In the genomic region with DNA sequence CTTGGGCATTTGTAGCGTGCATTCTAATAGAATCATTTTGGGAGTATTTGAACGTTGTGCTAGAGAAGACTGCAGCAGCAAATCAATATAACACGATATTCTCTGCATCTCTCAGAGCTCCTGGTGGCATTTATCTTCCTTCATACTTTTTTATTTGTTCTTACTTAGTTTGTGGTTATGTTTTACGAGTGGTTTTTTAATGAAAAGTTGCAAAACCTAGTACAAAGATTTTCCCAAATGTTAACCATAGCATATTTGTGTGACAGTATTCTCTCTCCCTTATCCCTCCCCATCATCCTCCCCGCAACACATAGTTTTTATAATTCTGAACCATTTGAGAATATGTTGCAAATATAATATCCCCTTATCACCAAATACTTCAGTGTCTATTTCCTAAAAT, we compare ENCODE assay signal across 1 cellular context.
TF ChIP-seq lines count a peak whose summit lies in the region.

No MANE protein-coding gene starts in this region.

TF ChIP-seq in GM23338, 12 proteins besides CTCF, POLR2A, EP300 and RAD21 (continued from another document):
- TF ChIP-seq ZNF462 (CRISPR knock-in tag; IDR thresholded peaks at IDR 0.05) (no peak), EZH2phosphoT487 (IDR thresholded peaks at IDR 0.05; ENCODE audit: unreplicated experiment) (no peak)
- TF ChIP-seq, protein P1, sequence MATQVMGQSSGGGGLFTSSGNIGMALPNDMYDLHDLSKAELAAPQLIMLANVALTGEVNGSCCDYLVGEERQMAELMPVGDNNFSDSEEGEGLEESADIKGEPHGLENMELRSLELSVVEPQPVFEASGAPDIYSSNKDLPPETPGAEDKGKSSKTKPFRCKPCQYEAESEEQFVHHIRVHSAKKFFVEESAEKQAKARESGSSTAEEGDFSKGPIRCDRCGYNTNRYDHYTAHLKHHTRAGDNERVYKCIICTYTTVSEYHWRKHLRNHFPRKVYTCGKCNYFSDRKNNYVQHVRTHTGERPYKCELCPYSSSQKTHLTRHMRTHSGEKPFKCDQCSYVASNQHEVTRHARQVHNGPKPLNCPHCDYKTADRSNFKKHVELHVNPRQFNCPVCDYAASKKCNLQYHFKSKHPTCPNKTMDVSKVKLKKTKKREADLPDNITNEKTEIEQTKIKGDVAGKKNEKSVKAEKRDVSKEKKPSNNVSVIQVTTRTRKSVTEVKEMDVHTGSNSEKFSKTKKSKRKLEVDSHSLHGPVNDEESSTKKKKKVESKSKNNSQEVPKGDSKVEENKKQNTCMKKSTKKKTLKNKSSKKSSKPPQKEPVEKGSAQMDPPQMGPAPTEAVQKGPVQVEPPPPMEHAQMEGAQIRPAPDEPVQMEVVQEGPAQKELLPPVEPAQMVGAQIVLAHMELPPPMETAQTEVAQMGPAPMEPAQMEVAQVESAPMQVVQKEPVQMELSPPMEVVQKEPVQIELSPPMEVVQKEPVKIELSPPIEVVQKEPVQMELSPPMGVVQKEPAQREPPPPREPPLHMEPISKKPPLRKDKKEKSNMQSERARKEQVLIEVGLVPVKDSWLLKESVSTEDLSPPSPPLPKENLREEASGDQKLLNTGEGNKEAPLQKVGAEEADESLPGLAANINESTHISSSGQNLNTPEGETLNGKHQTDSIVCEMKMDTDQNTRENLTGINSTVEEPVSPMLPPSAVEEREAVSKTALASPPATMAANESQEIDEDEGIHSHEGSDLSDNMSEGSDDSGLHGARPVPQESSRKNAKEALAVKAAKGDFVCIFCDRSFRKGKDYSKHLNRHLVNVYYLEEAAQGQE (IDR thresholded peaks at IDR 0.05; ENCODE audit: unreplicated experiment): no peak
